In the genomic region with DNA sequence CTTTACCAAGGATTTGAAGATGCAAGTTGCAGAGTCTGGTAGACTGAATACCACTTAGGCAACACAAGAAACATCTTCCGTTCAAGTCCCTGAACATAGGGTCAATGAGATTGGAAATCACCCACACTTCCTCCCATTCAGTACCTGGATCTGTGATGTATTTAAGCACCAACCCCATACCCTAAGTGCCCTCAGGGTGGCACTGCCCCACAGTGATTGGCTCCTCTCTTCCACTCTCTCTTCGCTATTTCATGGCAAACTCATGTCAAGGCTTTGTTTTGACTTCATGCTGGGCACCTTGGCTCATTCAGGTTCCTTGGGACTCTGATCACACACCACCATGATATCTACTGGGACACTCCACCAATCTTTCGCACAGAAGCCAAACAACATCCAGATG, we compare ENCODE assay signal across 1 cellular context.
TF ChIP-seq lines count a peak whose summit lies in the region.

No MANE protein-coding gene starts in this region.

TF ChIP-seq in HEK293, 187 proteins besides CTCF, POLR2A, EP300 and RAD21 (continued from another document):
- TF ChIP-seq ZNF146 (tag by site-specific recombination; IDR thresholded peaks at IDR 0.05) = no peak
- TF ChIP-seq ZNF121 (tag by site-specific recombination; IDR thresholded peaks at IDR 0.05) = no peak
- no peak for TF ChIP-seq ZNF596 (tag by site-specific recombination; IDR thresholded peaks at IDR 0.05)
- no peak for TF ChIP-seq BCL11A (tag by site-specific recombination; IDR thresholded peaks at IDR 0.05; ENCODE audit: low read depth)
- TF ChIP-seq, protein P1, sequence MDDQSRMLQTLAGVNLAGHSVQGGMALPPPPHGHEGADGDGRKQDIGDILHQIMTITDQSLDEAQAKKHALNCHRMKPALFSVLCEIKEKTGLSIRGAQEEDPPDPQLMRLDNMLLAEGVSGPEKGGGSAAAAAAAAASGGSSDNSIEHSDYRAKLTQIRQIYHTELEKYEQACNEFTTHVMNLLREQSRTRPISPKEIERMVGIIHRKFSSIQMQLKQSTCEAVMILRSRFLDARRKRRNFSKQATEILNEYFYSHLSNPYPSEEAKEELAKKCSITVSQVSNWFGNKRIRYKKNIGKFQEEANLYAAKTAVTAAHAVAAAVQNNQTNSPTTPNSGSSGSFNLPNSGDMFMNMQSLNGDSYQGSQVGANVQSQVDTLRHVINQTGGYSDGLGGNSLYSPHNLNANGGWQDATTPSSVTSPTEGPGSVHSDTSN (CRISPR knock-in tag; IDR thresholded peaks at IDR 0.05) = no peak
